32 cellular contexts compared by ENCODE assay signal in the genomic region with DNA sequence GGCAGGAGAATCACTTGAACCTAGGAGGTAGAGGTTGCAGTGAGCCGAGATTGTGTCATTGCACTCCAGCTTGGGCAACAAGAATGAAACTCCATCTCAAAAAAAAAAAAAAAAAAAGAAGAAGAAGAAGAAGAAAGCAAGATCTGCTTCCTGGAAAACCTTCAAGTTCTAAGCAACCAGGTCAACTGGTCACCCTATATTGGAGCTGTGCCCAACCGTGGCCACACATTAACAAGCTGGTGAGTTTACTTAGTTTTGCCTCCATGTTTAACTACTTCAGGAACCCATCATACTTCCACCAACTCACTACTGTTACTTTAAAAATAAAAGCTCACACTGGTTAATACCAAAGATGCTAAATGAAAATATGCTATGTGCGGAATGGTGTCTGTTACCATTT.
"Had no signal": no experiment of that assay in that cellular context is flagged by ENCODE, and none has a peak within 500 bp of the region (broad histone marks: within the 10 kb centered on the region; RNA-seq: fewer than 3 reads in every experiment).

No MANE protein-coding gene starts in this region.

- H3K4me3 Mint-ChIP-seq: activated CD4-positive, alpha-beta memory T cell treated with anti-CD3 and anti-CD28 coated beads, Interleukin-2, amount 10 ng/mL, durations not matched to agents 7 days and 5 days; activated CD4-positive, alpha-beta T cell treated with anti-CD3 and anti-CD28 coated beads, Interleukin-2, amount 10 ng/mL, durations not matched to agents 7 days and 5 days; activated naive CD4-positive, alpha-beta T cell treated with anti-CD3 and anti-CD28 coated beads, Interleukin-2, amount 50 U/mL, for 24 hours; activated naive CD8-positive, alpha-beta T cell treated with anti-CD3 and anti-CD28 coated beads, Interleukin-2, amount 50 U/mL, for 24 hours; activated T-cell treated with anti-CD3 and anti-CD28 coated beads, Interleukin-2, amount 50 U/mL, for 4 hours; activated T-helper 17 cell treated with anti-CD3 and anti-CD28 coated beads, Interleukin-2, amount 50 U/mL, for 72 hours; central memory CD8-positive, alpha-beta T cell; naive B cell; nephron progenitor cell; WTC11 had no signal

- H3K4me3 ChIP-seq: gastrocnemius medialis, hepatocyte, prostate gland, sigmoid colon, tibial nerve had no signal

- H3K36me3 Mint-ChIP-seq: activated naive CD4-positive, alpha-beta T cell treated with anti-CD3 and anti-CD28 coated beads, Interleukin-2, amount 50 U/mL, for 24 hours; naive B cell; WTC11 had no signal

- H3K4me1 Mint-ChIP-seq: activated CD4-positive, alpha-beta memory T cell treated with anti-CD3 and anti-CD28 coated beads, Interleukin-2, amount 10 ng/mL, durations not matched to agents 7 days and 5 days; activated CD4-positive, alpha-beta T cell treated with anti-CD3 and anti-CD28 coated beads, Interleukin-2, amount 10 ng/mL, durations not matched to agents 7 days and 5 days; activated naive CD4-positive, alpha-beta T cell treated with anti-CD3 and anti-CD28 coated beads, Interleukin-2, amount 50 U/mL, for 24 hours; activated naive CD8-positive, alpha-beta T cell treated with anti-CD3 and anti-CD28 coated beads, Interleukin-2, amount 50 U/mL, for 24 hours; activated T-helper 17 cell treated with anti-CD3 and anti-CD28 coated beads, Interleukin-2, amount 50 U/mL, for 72 hours; central memory CD8-positive, alpha-beta T cell; WTC11 had no signal

- DNase-seq: activated CD4-positive, alpha-beta memory T cell treated with anti-CD3 and anti-CD28 coated beads, Interleukin-2, amount 10 ng/mL, durations not matched to agents 7 days and 5 days; activated CD4-positive, alpha-beta T cell treated with anti-CD3 and anti-CD28 coated beads for 1 hour; activated CD4-positive, alpha-beta T cell treated with anti-CD3 and anti-CD28 coated beads, Interleukin-2, amount 10 ng/mL, durations not matched to agents 7 days and 5 days; activated CD8-positive, alpha-beta memory T cell treated with anti-CD3 and anti-CD28 coated beads, Interleukin-2, amount 50 U/mL, for 48 hours; activated naive CD8-positive, alpha-beta T cell treated with anti-CD3 and anti-CD28 coated beads, Interleukin-2, amount 50 U/mL, for 24 hours; activated T-cell treated with anti-CD3 and anti-CD28 coated beads, Interleukin-2, amount 50 U/mL, for 4 hours; amygdala; dermis blood vessel endothelial cell; effector CD8-positive, alpha-beta T cell; gastrocnemius medialis; islet precursor cell; left cardiac atrium; left ventricle myocardium superior; mammary epithelial cell; naive B cell; nephron progenitor cell; sigmoid colon; small intestine; stimulated activated CD4-positive, alpha-beta T cell treated with anti-CD3 and anti-CD28 coated beads, Interleukin-1b, Interleukin-23, amount 100 ng/mL, for 48 hours; stimulated activated CD4-positive, alpha-beta T cell treated with anti-CD3 and anti-CD28 coated beads, Interleukin-4, amount 100 ng/mL, for 4 hours; stimulated activated CD8-positive, alpha-beta memory T cell treated with anti-CD3 and anti-CD28 coated beads, Interleukin-4, amount 100 ng/mL, for 48 hours; stimulated activated naive CD4-positive, alpha-beta T cell; T-helper 1 cell had no signal

- H3K27me3 ChIP-seq: gastrocnemius medialis, hepatocyte, neutrophil, sigmoid colon, tibial nerve had no signal

- H3K27ac Mint-ChIP-seq: activated CD4-positive, alpha-beta memory T cell treated with anti-CD3 and anti-CD28 coated beads, Interleukin-2, amount 10 ng/mL, durations not matched to agents 7 days and 5 days; activated CD4-positive, alpha-beta T cell treated with anti-CD3 and anti-CD28 coated beads, Interleukin-2, amount 10 ng/mL, durations not matched to agents 7 days and 5 days; activated naive CD8-positive, alpha-beta T cell treated with anti-CD3 and anti-CD28 coated beads, Interleukin-2, amount 50 U/mL, for 24 hours; activated T-helper 17 cell treated with anti-CD3 and anti-CD28 coated beads, Interleukin-2, amount 50 U/mL, for 72 hours; nephron progenitor cell; WTC11 had no signal

- H3K9me3 Mint-ChIP-seq: activated CD4-positive, alpha-beta memory T cell treated with anti-CD3 and anti-CD28 coated beads, Interleukin-2, amount 10 ng/mL, durations not matched to agents 7 days and 5 days; activated CD4-positive, alpha-beta T cell treated with anti-CD3 and anti-CD28 coated beads, Interleukin-2, amount 10 ng/mL, durations not matched to agents 7 days and 5 days; activated naive CD4-positive, alpha-beta T cell treated with anti-CD3 and anti-CD28 coated beads, Interleukin-2, amount 50 U/mL, for 24 hours; activated naive CD8-positive, alpha-beta T cell treated with anti-CD3 and anti-CD28 coated beads, Interleukin-2, amount 50 U/mL, for 24 hours; activated T-cell treated with anti-CD3 and anti-CD28 coated beads, Interleukin-2, amount 50 U/mL, for 4 hours; activated T-helper 17 cell treated with anti-CD3 and anti-CD28 coated beads, Interleukin-2, amount 50 U/mL, for 72 hours; central memory CD8-positive, alpha-beta T cell; naive B cell; nephron progenitor cell; WTC11 had no signal

- H3K27me3 Mint-ChIP-seq: activated CD4-positive, alpha-beta memory T cell treated with anti-CD3 and anti-CD28 coated beads, Interleukin-2, amount 10 ng/mL, durations not matched to agents 7 days and 5 days; activated CD4-positive, alpha-beta T cell treated with anti-CD3 and anti-CD28 coated beads, Interleukin-2, amount 10 ng/mL, durations not matched to agents 7 days and 5 days; activated naive CD4-positive, alpha-beta T cell treated with anti-CD3 and anti-CD28 coated beads, Interleukin-2, amount 50 U/mL, for 24 hours; activated naive CD8-positive, alpha-beta T cell treated with anti-CD3 and anti-CD28 coated beads, Interleukin-2, amount 50 U/mL, for 24 hours; activated T-helper 17 cell treated with anti-CD3 and anti-CD28 coated beads, Interleukin-2, amount 50 U/mL, for 72 hours; central memory CD8-positive, alpha-beta T cell; naive B cell had no signal

- ATAC-seq: activated naive CD8-positive, alpha-beta T cell treated with anti-CD3 and anti-CD28 coated beads, Interleukin-2, amount 50 U/mL, for 24 hours; activated T-cell treated with anti-CD3 and anti-CD28 coated beads, Interleukin-2, amount 50 U/mL, for 4 hours; activated T-helper 17 cell treated with anti-CD3 and anti-CD28 coated beads, Interleukin-2, amount 50 U/mL, for 72 hours; gastrocnemius medialis; left cardiac atrium; left ventricle myocardium superior; WTC11 had no signal

- H3K36me3 ChIP-seq: gastrocnemius medialis, neutrophil, prostate gland, sigmoid colon, tibial nerve had no signal

- H3K27ac ChIP-seq: epithelial cell of prostate, gastrocnemius medialis, hepatocyte, neutrophil, prostate gland, sigmoid colon, tibial nerve had no signal

- H3K4me1 ChIP-seq: gastrocnemius medialis, prostate gland had no signal

- H3K9me3 ChIP-seq: gastrocnemius medialis, neutrophil, prostate gland, sigmoid colon, tibial nerve had no signal
